Comparison of ENCODE assay signal across 18 cellular contexts in genomic region chr14:31029016-31029970, GRCh38. TPM values are rescaled to one million over a fixed set of nuclear protein-coding genes. Genes with fewer than 3 reads are reported as not detected.
DNase-seq lines count a peak whose midpoint lies in the region; ATAC-seq and TF ChIP-seq lines count a peak whose summit lies in the region.
"Had no signal": no experiment of that assay in that cellular context is flagged by ENCODE, and none has a peak within 500 bp of the region (broad histone marks: within the 10 kb centered on the region; RNA-seq: fewer than 3 reads in every experiment).

No MANE protein-coding gene starts in this region.

- peaks cover 12% of the 10 kb centered on the region for H3K4me1 ChIP-seq in neural progenitor cell

- H3K27ac Mint-ChIP-seq in activated CD4-positive, alpha-beta memory T cell treated with anti-CD3 and anti-CD28 coated beads for 36 hours, result peak overlapping the region; percentile 7
- H3K27ac Mint-ChIP-seq in activated CD4-positive, alpha-beta memory T cell treated with anti-CD3 and anti-CD28 coated beads, Interleukin-2, amount 10 ng/mL, durations not matched to agents 7 days and 5 days, result no peak overlapping the region
- H3K27ac Mint-ChIP-seq in activated naive CD8-positive, alpha-beta T cell treated with anti-CD3 and anti-CD28 coated beads, Interleukin-2, amount 10 ng/mL, durations not matched to agents 7 days and 5 days, result peak overlapping the region; percentile 0
- no peak overlapping the region for H3K27ac Mint-ChIP-seq in neural progenitor cell

- CTCF ChIA-PET in activated CD4-positive, alpha-beta memory T cell treated with anti-CD3 and anti-CD28 coated beads for 36 hours (lab: Charles Lee), result no interaction called here
- CTCF ChIA-PET in activated CD4-positive, alpha-beta memory T cell treated with anti-CD3 and anti-CD28 coated beads, Interleukin-2, amount 10 ng/mL, durations not matched to agents 7 days and 5 days (lab: Charles Lee), result no interaction called here

- H3K4me1 Mint-ChIP-seq in activated CD4-positive, alpha-beta memory T cell treated with anti-CD3 and anti-CD28 coated beads for 36 hours (ENCODE audit: low read depth), result peaks cover 49% of the 10 kb centered on the region
- peaks cover 46% of the 10 kb centered on the region for H3K4me1 Mint-ChIP-seq in activated CD4-positive, alpha-beta memory T cell treated with anti-CD3 and anti-CD28 coated beads, Interleukin-2, amount 10 ng/mL, durations not matched to agents 7 days and 5 days
- peaks cover 35% of the 10 kb centered on the region for H3K4me1 Mint-ChIP-seq in activated naive CD8-positive, alpha-beta T cell treated with anti-CD3 and anti-CD28 coated beads, Interleukin-2, amount 10 ng/mL, durations not matched to agents 7 days and 5 days
- H3K4me1 Mint-ChIP-seq in neural progenitor cell, result peaks cover 15% of the 10 kb centered on the region

- no peaks in the 10 kb centered on the region for H3K27me3 ChIP-seq in neural progenitor cell
- H3K27me3 ChIP-seq: colonic mucosa, gastroesophageal sphincter, SJSA1 had no signal

- H3K9ac ChIP-seq in neural progenitor cell, result no peak overlapping the region

- no peak overlapping the region for H3K4me2 ChIP-seq in neural progenitor cell
- H3K4me2 ChIP-seq: GM23338 had no signal

- H4K20me1 ChIP-seq in neural progenitor cell (ENCODE audit: low read depth), result peaks cover 10% of the 10 kb centered on the region

- no peak overlapping the region for H3K4me3 Mint-ChIP-seq in activated CD4-positive, alpha-beta memory T cell treated with anti-CD3 and anti-CD28 coated beads for 36 hours
- no peak overlapping the region for H3K4me3 Mint-ChIP-seq in activated CD4-positive, alpha-beta memory T cell treated with anti-CD3 and anti-CD28 coated beads, Interleukin-2, amount 10 ng/mL, durations not matched to agents 7 days and 5 days
- H3K4me3 Mint-ChIP-seq in activated naive CD8-positive, alpha-beta T cell treated with anti-CD3 and anti-CD28 coated beads, Interleukin-2, amount 10 ng/mL, durations not matched to agents 7 days and 5 days, result no peak overlapping the region
- H3K4me3 Mint-ChIP-seq in neural progenitor cell, result peak overlapping the region; percentile 17
- H3K4me3 Mint-ChIP-seq: GM23338 had no signal

- peaks cover 68% of the 10 kb centered on the region for H3K79me2 ChIP-seq in neural progenitor cell (ENCODE audit: low read depth)

- no peaks in the 10 kb centered on the region for H3K9me3 Mint-ChIP-seq in activated CD4-positive, alpha-beta memory T cell treated with anti-CD3 and anti-CD28 coated beads for 36 hours
- no peaks in the 10 kb centered on the region for H3K9me3 Mint-ChIP-seq in activated CD4-positive, alpha-beta memory T cell treated with anti-CD3 and anti-CD28 coated beads, Interleukin-2, amount 10 ng/mL, durations not matched to agents 7 days and 5 days
- no peaks in the 10 kb centered on the region for H3K9me3 Mint-ChIP-seq in activated naive CD8-positive, alpha-beta T cell treated with anti-CD3 and anti-CD28 coated beads, Interleukin-2, amount 10 ng/mL, durations not matched to agents 7 days and 5 days
- no peaks in the 10 kb centered on the region for H3K9me3 Mint-ChIP-seq in neural progenitor cell
- H3K9me3 Mint-ChIP-seq: GM23338 had no signal

- no peak for ATAC-seq in activated naive CD8-positive, alpha-beta T cell treated with anti-CD3 and anti-CD28 coated beads, Interleukin-2, amount 10 ng/mL, durations not matched to agents 7 days and 5 days (ENCODE audit: low read depth)
- ATAC-seq in GM21619 (IDR thresholded peaks at IDR 0.05; ENCODE audit: unreplicated experiment), result no peak
- ATAC-seq: gastroesophageal sphincter, GM23338 had no signal

- no peaks in the 10 kb centered on the region for H3K36me3 Mint-ChIP-seq in activated CD4-positive, alpha-beta memory T cell treated with anti-CD3 and anti-CD28 coated beads for 36 hours
- H3K36me3 Mint-ChIP-seq in activated CD4-positive, alpha-beta memory T cell treated with anti-CD3 and anti-CD28 coated beads, Interleukin-2, amount 10 ng/mL, durations not matched to agents 7 days and 5 days (ENCODE audit: low read depth), result peaks cover 6% of the 10 kb centered on the region
- H3K36me3 Mint-ChIP-seq in activated naive CD8-positive, alpha-beta T cell treated with anti-CD3 and anti-CD28 coated beads, Interleukin-2, amount 10 ng/mL, durations not matched to agents 7 days and 5 days, result peaks cover 3% of the 10 kb centered on the region
- no peaks in the 10 kb centered on the region for H3K36me3 Mint-ChIP-seq in neural progenitor cell

- POLR2A ChIA-PET in activated CD4-positive, alpha-beta memory T cell treated with anti-CD3 and anti-CD28 coated beads for 36 hours (lab: Charles Lee), result no interaction called here
- POLR2A ChIA-PET in activated CD4-positive, alpha-beta memory T cell treated with anti-CD3 and anti-CD28 coated beads, Interleukin-2, amount 10 ng/mL, durations not matched to agents 7 days and 5 days (lab: Charles Lee), result no interaction called here
- POLR2A ChIA-PET in activated naive CD8-positive, alpha-beta T cell treated with anti-CD3 and anti-CD28 coated beads, Interleukin-2, amount 10 ng/mL, durations not matched to agents 7 days and 5 days (lab: Charles Lee), result interaction anchor here (1.8 kb wide), 1 partner anchor 178 kb away, joined by 8 read pairs; the partner anchor contains the start of gene HECTD1

- H3K9me3 ChIP-seq in neural progenitor cell (ENCODE audit: low read depth), result no peaks in the 10 kb centered on the region
- H3K9me3 ChIP-seq: colonic mucosa, gastroesophageal sphincter, SJSA1 had no signal

- no peak overlapping the region for H2AFZ ChIP-seq in neural progenitor cell (replicated peaks)
- H2AFZ ChIP-seq: GM23338 had no signal

- H3K27ac ChIP-seq in neural progenitor cell, result no peak overlapping the region
- H3K27ac ChIP-seq: colonic mucosa, SJSA1 had no signal

- DNase-seq in activated CD4-positive, alpha-beta memory T cell treated with anti-CD3 and anti-CD28 coated beads for 36 hours, result no peak
- DNase-seq in activated CD4-positive, alpha-beta memory T cell treated with anti-CD3 and anti-CD28 coated beads, Interleukin-2, amount 10 ng/mL, durations not matched to agents 7 days and 5 days, result no peak
- peak; percentile 63 for DNase-seq in OCI-M1 (lab: John Stamatoyannopoulos, UW)
- DNase-seq in activated naive CD8-positive, alpha-beta T cell treated with anti-CD3 and anti-CD28 coated beads, Interleukin-2, amount 10 ng/mL, durations not matched to agents 7 days and 5 days, result no peak
- DNase-seq in neural progenitor cell (ENCODE audit: low spot score), result no peak
- DNase-seq in middle frontal gyrus (ENCODE audit: extremely low spot score, low spot score), result no peak
- no peak for DNase-seq in NAMALWA (ENCODE audit: low spot score)
- DNase-seq: activated gamma-delta T cell; colonic mucosa; NCI-H146; NCI-H226; retina; stimulated activated CD4-positive, alpha-beta T cell treated with anti-CD3 and anti-CD28 coated beads, Interleukin-15, amount 100 ng/mL, for 24 hours; T1000 had no signal

- no peaks in the 10 kb centered on the region for H3K27me3 Mint-ChIP-seq in activated CD4-positive, alpha-beta memory T cell treated with anti-CD3 and anti-CD28 coated beads for 36 hours
- H3K27me3 Mint-ChIP-seq in activated CD4-positive, alpha-beta memory T cell treated with anti-CD3 and anti-CD28 coated beads, Interleukin-2, amount 10 ng/mL, durations not matched to agents 7 days and 5 days, result no peaks in the 10 kb centered on the region
- no peaks in the 10 kb centered on the region for H3K27me3 Mint-ChIP-seq in activated naive CD8-positive, alpha-beta T cell treated with anti-CD3 and anti-CD28 coated beads, Interleukin-2, amount 10 ng/mL, durations not matched to agents 7 days and 5 days
- H3K27me3 Mint-ChIP-seq in neural progenitor cell (ENCODE audit: insufficient read depth, low read depth), result peaks cover 5% of the 10 kb centered on the region

- H3K36me3 ChIP-seq in neural progenitor cell, result no peaks in the 10 kb centered on the region
- H3K36me3 ChIP-seq: colonic mucosa, gastroesophageal sphincter had no signal

- TF ChIP-seq CTCF in neural progenitor cell (IDR thresholded peaks at IDR 0.05), result no peak

- peaks cover 17% of the 10 kb centered on the region for H3F3A ChIP-seq in neural progenitor cell (ENCODE audit: low read depth)

- intact Hi-C loops in activated CD4-positive, alpha-beta memory T cell treated with anti-CD3 and anti-CD28 coated beads for 36 hours (cut with micrococcal nuclease), result loop anchor here (5.0 to 10.0 kb wide), 3 partner anchors 54 to 1046 kb away; partner anchors contain the start of gene ARHGAP5

- H3K4me3 ChIP-seq in neural progenitor cell, result no peak overlapping the region
- H3K4me3 ChIP-seq: colonic mucosa, gastroesophageal sphincter, GM23338, SJSA1 had no signal

RNA-seq across cellular contexts. Expression of gene STRN3, which starts 3.1 kb away (rescaled TPM):
- 10 to 100 TPM; 17.4 to 19.4 TPM for total RNA-seq in activated CD4-positive, alpha-beta memory T cell treated with anti-CD3 and anti-CD28 coated beads for 36 hours
- total RNA-seq in activated CD4-positive, alpha-beta memory T cell treated with anti-CD3 and anti-CD28 coated beads, Interleukin-2, amount 10 ng/mL, durations not matched to agents 7 days and 5 days, result 10 to 100 TPM; 22.3 to 25.4 TPM
- 10 to 100 TPM; 21.8 to 24.1 TPM for total RNA-seq in activated naive CD8-positive, alpha-beta T cell treated with anti-CD3 and anti-CD28 coated beads, Interleukin-2, amount 10 ng/mL, durations not matched to agents 7 days and 5 days
- total RNA-seq in neural progenitor cell (ENCODE audit: low replicate concordance), result 54.2 and 104 TPM in 2 replicates

RNA-seq across cellular contexts. Expression of gene AP4S1, which starts 3.8 kb away (rescaled TPM):
- total RNA-seq in activated CD4-positive, alpha-beta memory T cell treated with anti-CD3 and anti-CD28 coated beads for 36 hours, result 1 to 10 TPM; 3.9 to 5.9 TPM
- total RNA-seq in activated CD4-positive, alpha-beta memory T cell treated with anti-CD3 and anti-CD28 coated beads, Interleukin-2, amount 10 ng/mL, durations not matched to agents 7 days and 5 days, result 1 to 10 TPM; 3.7 to 4.2 TPM
- 10 to 100 TPM in 1 of 2 experiments, 1 to 10 TPM in 1; 8.9 to 10.2 TPM for total RNA-seq in activated naive CD8-positive, alpha-beta T cell treated with anti-CD3 and anti-CD28 coated beads, Interleukin-2, amount 10 ng/mL, durations not matched to agents 7 days and 5 days
- 10.4 and 24.4 TPM in 2 replicates for total RNA-seq in neural progenitor cell (ENCODE audit: low replicate concordance)

Comparison
In these comparisons a context has a peak if more than half of its experiments do, and no peak if none do; other contexts are left out.
1. H3K27ac Mint-ChIP-seq: peak in activated CD4-positive, alpha-beta memory T cell treated with anti-CD3 and anti-CD28 coated beads for 36 hours (single experiment) and activated naive CD8-positive, alpha-beta T cell treated with anti-CD3 and anti-CD28 coated beads, Interleukin-2, amount 10 ng/mL, durations not matched to agents 7 days and 5 days (single experiment); none in activated CD4-positive, alpha-beta memory T cell treated with anti-CD3 and anti-CD28 coated beads, Interleukin-2, amount 10 ng/mL, durations not matched to agents 7 days and 5 days (single experiment) and neural progenitor cell (single experiment).